In the genomic region with DNA sequence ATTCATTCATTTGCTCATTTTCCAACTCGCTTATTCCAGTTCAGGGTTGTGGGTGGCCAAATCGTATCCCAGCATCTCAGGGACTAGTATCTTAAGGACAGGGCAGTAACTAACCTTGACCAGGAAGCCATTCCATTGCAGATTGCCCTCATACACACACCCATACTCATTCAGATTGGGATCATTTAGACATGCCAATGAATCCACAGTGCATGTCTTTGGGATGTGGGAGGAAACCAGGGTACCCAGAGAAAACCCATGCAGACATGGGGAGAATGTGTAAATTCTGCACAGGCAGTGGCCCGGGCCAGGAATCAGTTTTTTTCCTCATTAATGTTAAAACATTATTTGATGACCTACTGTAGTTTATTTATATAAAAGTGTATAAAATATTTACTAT, we compare ENCODE assay signal across 29 cellular contexts.
"Had no signal": no experiment of that assay in that cellular context is flagged by ENCODE, and none has a peak within 500 bp of the region (broad histone marks: within the 10 kb centered on the region; RNA-seq: fewer than 3 reads in every experiment).

No MANE protein-coding gene starts in this region.

- H3K9me3 ChIP-seq: colonic mucosa, esophagus muscularis mucosa, esophagus squamous epithelium, gastrocnemius medialis, gastroesophageal sphincter, heart left ventricle, heart right ventricle had no signal

- H3K27ac ChIP-seq: colonic mucosa, coronary artery, dorsolateral prefrontal cortex, epithelial cell of prostate, esophagus muscularis mucosa, esophagus squamous epithelium, foreskin keratinocyte, gastrocnemius medialis, gastroesophageal sphincter, heart left ventricle, heart right ventricle had no signal

- H3K4me1 Mint-ChIP-seq: endodermal cell had no signal

- H3K4me3 Mint-ChIP-seq: dendritic cell treated with granulocyte-macrophage colony-stimulating factor and Interleukin-4, amounts not matched to agents 40 ng/mL and 50 ng/mL, for 4 days; effector memory CD8-positive, alpha-beta T cell; endodermal cell had no signal

- H3K4me3 ChIP-seq: colonic mucosa, coronary artery, dorsolateral prefrontal cortex, esophagus muscularis mucosa, esophagus squamous epithelium, gastrocnemius medialis, gastroesophageal sphincter, heart left ventricle, heart right ventricle had no signal

- H3K27me3 Mint-ChIP-seq: dendritic cell treated with granulocyte-macrophage colony-stimulating factor and Interleukin-4, amounts not matched to agents 40 ng/mL and 50 ng/mL, for 4 days; effector memory CD8-positive, alpha-beta T cell had no signal

- H3K36me3 ChIP-seq: colonic mucosa had no signal

- H3K27ac Mint-ChIP-seq: dendritic cell treated with granulocyte-macrophage colony-stimulating factor and Interleukin-4, amounts not matched to agents 40 ng/mL and 50 ng/mL, for 4 days; effector memory CD8-positive, alpha-beta T cell; endodermal cell had no signal

- ATAC-seq: effector memory CD8-positive, alpha-beta T cell; esophagus mucosa; foreskin keratinocyte; gastrocnemius medialis; gastroesophageal sphincter; heart left ventricle; heart right ventricle had no signal

- FAIRE-seq: colon, endometrium, endothelial cell of umbilical vein, frontal cortex had no signal

- H3K27me3 ChIP-seq: colonic mucosa, dorsolateral prefrontal cortex, esophagus muscularis mucosa, esophagus squamous epithelium, foreskin keratinocyte, gastrocnemius medialis, gastroesophageal sphincter, heart left ventricle, heart right ventricle had no signal

- H3K4me1 ChIP-seq: colonic mucosa, esophagus muscularis mucosa, esophagus squamous epithelium, foreskin keratinocyte, gastrocnemius medialis, gastroesophageal sphincter, heart left ventricle, heart right ventricle had no signal

- DNase-seq: colonic mucosa; cortex of kidney; dermis blood vessel endothelial cell; dorsolateral prefrontal cortex; effector CD4-positive, alpha-beta T cell; effector CD8-positive, alpha-beta T cell; effector memory CD4-positive, alpha-beta T cell; effector memory CD8-positive, alpha-beta T cell; endodermal cell; erythroblast; esophagus squamous epithelium; foreskin fibroblast; foreskin keratinocyte; foreskin melanocyte; gastrocnemius medialis; glutamatergic neuron; head of caudate nucleus; heart left ventricle; heart right ventricle had no signal

- H3K9me3 Mint-ChIP-seq: dendritic cell treated with granulocyte-macrophage colony-stimulating factor and Interleukin-4, amounts not matched to agents 40 ng/mL and 50 ng/mL, for 4 days; effector memory CD8-positive, alpha-beta T cell; endodermal cell had no signal
